In the genomic region with DNA sequence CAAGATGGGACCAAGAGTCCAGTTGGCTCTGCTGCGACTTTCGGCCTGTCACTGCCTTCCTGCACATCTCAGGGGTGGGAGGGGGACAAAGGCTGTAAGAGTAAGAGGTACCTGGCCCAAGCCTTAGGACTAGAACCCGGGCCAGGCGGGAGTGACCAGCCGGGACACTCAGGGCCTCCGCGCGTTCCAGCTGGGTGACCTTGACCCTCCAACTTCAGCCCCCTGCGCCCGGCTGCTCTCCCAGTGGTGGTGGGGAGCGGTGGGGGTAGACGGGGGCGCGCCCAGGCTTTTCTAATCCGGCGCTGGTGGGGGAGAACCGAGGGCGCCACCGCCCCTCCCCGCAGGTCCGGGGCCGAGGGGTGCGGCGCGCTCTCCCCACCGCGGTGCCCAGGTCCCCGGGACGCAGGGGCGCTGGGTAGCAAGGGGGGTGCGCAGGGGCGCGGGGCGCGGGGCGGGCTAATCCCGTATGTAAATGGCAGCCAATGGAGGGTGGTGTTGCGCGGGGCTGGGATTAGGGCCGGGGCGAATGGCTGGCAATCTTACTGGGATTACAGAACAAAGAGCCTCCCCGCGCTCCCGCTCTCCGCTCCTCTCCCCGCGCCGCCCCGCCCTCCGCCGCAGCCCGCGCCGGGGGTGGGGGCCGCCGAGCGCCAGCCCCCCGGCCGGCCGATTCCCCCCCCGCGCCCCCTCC, we compare ENCODE assay signal across 8 cellular contexts. TPM values are rescaled to one million over a fixed set of nuclear protein-coding genes. Genes with fewer than 3 reads are reported as not detected.
DNase-seq lines count a peak whose midpoint lies in the region; ATAC-seq, FAIRE-seq and TF ChIP-seq lines count a peak whose summit lies in the region.

A gene with protein sequence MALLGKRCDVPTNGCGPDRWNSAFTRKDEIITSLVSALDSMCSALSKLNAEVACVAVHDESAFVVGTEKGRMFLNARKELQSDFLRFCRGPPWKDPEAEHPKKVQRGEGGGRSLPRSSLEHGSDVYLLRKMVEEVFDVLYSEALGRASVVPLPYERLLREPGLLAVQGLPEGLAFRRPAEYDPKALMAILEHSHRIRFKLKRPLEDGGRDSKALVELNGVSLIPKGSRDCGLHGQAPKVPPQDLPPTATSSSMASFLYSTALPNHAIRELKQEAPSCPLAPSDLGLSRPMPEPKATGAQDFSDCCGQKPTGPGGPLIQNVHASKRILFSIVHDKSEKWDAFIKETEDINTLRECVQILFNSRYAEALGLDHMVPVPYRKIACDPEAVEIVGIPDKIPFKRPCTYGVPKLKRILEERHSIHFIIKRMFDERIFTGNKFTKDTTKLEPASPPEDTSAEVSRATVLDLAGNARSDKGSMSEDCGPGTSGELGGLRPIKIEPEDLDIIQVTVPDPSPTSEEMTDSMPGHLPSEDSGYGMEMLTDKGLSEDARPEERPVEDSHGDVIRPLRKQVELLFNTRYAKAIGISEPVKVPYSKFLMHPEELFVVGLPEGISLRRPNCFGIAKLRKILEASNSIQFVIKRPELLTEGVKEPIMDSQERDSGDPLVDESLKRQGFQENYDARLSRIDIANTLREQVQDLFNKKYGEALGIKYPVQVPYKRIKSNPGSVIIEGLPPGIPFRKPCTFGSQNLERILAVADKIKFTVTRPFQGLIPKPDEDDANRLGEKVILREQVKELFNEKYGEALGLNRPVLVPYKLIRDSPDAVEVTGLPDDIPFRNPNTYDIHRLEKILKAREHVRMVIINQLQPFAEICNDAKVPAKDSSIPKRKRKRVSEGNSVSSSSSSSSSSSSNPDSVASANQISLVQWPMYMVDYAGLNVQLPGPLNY (plus strand): TSS at position 586 of the 691 bp plus-strand sequence. CDS start 54,175 bp downstream, outside the sequence.

- H3K4me3 Mint-ChIP-seq in astrocyte (ENCODE audit: unreplicated experiment): peak within 1 kb of the TSS; percentile 81

- H3K27ac ChIP-seq in astrocyte (ENCODE audit: low read depth, low read length): peak within 1 kb of the TSS; percentile 74

- H3K36me3 Mint-ChIP-seq in astrocyte (ENCODE audit: low read depth, unreplicated experiment): peaks cover 5% of the 10 kb centered on the region

- H3K9me3 Mint-ChIP-seq in astrocyte (ENCODE audit: unreplicated experiment): no peaks in the 10 kb centered on the region

- H3K27ac Mint-ChIP-seq in astrocyte (ENCODE audit: unreplicated experiment): no peak within 1 kb of the TSS

- H3K27me3 ChIP-seq in astrocyte (ENCODE audit: insufficient read depth, low read length): no peaks in the 10 kb centered on the region

- H3K36me3 ChIP-seq in astrocyte (ENCODE audit: insufficient read depth, low read length): no peaks in the 10 kb centered on the region

- FAIRE-seq in astrocyte (lab: Jason Lieb, UNC): no peak

- intact Hi-C loops in left ventricle myocardium superior (cut with micrococcal nuclease) (no loop called here), posterior vena cava (cut with DNase I) (no loop called here)

- peaks cover 5% of the 10 kb centered on the region for H3K27me3 Mint-ChIP-seq in astrocyte (ENCODE audit: low read depth, unreplicated experiment)

- H3K9ac ChIP-seq in astrocyte (ENCODE audit: low read length): peak within 1 kb of the TSS; percentile 84

- ATAC-seq in left ventricle myocardium superior (peak; percentile 57), GM21367 (IDR thresholded peaks at IDR 0.05; ENCODE audit: unreplicated experiment) (no peak), HG03521 (IDR thresholded peaks at IDR 0.05; ENCODE audit: unreplicated experiment) (no peak)

- TF ChIP-seq CTCF in GM12875 (IDR thresholded peaks at IDR 0.05; ENCODE audit: borderline replicate concordance, insufficient read depth, low read depth, low read length): no peak
- no peak for TF ChIP-seq CTCF in astrocyte (IDR thresholded peaks at IDR 0.05; ENCODE audit: insufficient read depth, low read depth, low read length)

- DNase-seq in NCI-H1417 treated with DMSO at 0.1 percent for 48 hours (lab: John Stamatoyannopoulos, UW): peak; percentile 30
- DNase-seq in T-helper 1 cell: peak in 4 of 5 donors; percentile 28 to 53 (median 46)
- peak; percentile 57 for DNase-seq in astrocyte (ENCODE audit: low read depth)
- peak; percentile 81 for DNase-seq in left ventricle myocardium superior
- DNase-seq in posterior vena cava (ENCODE audit: low spot score): peak; percentile 89

- no peaks in the 10 kb centered on the region for H3K4me1 Mint-ChIP-seq in astrocyte (ENCODE audit: low read depth, unreplicated experiment)

- H3K4me1 ChIP-seq in astrocyte (ENCODE audit: insufficient read depth, low read length): peaks cover 10% of the 10 kb centered on the region

- no peaks in the 10 kb centered on the region for H3K9me3 ChIP-seq in astrocyte (ENCODE audit: insufficient read depth, low read depth, low read length)

- peaks cover 25% of the 10 kb centered on the region for H4K20me1 ChIP-seq in astrocyte (ENCODE audit: insufficient read depth, low read length)

- peak within 1 kb of the TSS; percentile 69 for H2AFZ ChIP-seq in astrocyte (ENCODE audit: low read depth, low read length)

- H3K4me2 ChIP-seq in astrocyte (ENCODE audit: low read length): peak within 1 kb of the TSS; percentile 93

- H3K79me2 ChIP-seq in astrocyte (ENCODE audit: insufficient read depth, low read length): peaks cover 47% of the 10 kb centered on the region

- H3K4me3 ChIP-seq in GM12875 (ENCODE audit: low read depth, low read length) (peak within 1 kb of the TSS; percentile 56), astrocyte (ENCODE audit: insufficient read depth, low read depth, low read length) (peak within 1 kb of the TSS; percentile 69)

RNA-seq across cellular contexts. Expression of the gene that starts here (rescaled TPM):
- total RNA-seq in astrocyte (19.3 and 20.4 TPM in 2 replicates), left ventricle myocardium superior (19.5 TPM), posterior vena cava (10 to 100 TPM; 14.7 to 17.0 TPM)

Comparison
In these comparisons a context has a peak if more than half of its experiments do, and no peak if none do; other contexts are left out.
1. DNase-seq: peak in every context shown above with its lines; median percentile 89 in posterior vena cava; 81 in left ventricle myocardium superior; 57 in astrocyte; 46 in T-helper 1 cell; 30 in NCI-H1417 treated with DMSO at 0.1 percent for 48 hours.